Comparison of ENCODE assay signal across 28 cellular contexts in the genomic region with DNA sequence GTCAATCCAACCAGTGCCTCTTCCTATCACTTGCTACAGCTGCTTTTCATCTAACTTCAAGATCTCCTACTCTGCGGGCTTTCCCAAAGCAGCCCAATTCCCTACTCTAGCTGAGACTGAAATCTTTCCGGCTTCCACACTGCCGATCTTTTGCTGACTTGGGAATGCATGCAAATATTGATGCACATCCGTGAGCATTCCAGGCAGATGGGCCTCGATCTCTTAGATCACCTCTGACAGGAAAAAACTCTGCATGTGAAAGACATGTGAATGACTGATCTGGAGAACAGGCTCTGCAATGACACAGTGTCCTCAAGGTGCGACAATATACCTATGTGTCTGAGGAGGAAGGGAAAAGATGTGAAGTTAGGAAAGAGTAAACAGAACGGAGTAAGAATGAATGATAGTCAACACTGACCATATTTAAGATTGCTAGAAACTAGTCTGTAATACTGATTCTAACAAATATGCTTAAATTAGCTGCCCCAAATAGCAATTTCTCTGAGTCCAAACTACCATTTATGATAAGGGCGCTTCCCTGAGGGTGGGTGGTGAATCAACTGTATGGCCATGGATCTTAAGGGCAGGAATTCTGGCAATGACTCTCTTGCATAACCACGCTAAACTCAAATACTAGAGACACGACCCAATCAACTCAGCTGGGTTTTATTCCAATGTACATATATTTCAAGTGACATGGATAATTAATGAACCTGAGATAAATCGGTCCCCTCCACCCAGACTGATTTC.
"Had no signal": no experiment of that assay in that cellular context is flagged by ENCODE, and none has a peak within 500 bp of the region (broad histone marks: within the 10 kb centered on the region; RNA-seq: fewer than 3 reads in every experiment).

No MANE protein-coding gene starts in this region.

- ATAC-seq: activated CD8-positive, alpha-beta T cell treated with anti-CD3 and anti-CD28 coated beads for 36 hours; activated T-cell treated with anti-CD3 and anti-CD28 coated beads, Interleukin-2, amount 50 U/mL, for 4 hours; activated T-helper 17 cell treated with anti-CD3 and anti-CD28 coated beads, Interleukin-2, amount 50 U/mL, for 72 hours; body of pancreas; effector memory CD8-positive, alpha-beta T cell; foreskin keratinocyte; gastrocnemius medialis had no signal

- DNase-seq: activated CD4-positive, alpha-beta T cell treated with anti-CD3 and anti-CD28 coated beads for 1 hour; activated CD4-positive, alpha-beta T cell treated with anti-CD3 and anti-CD28 coated beads for 4 hours; activated CD4-positive, alpha-beta T cell treated with anti-CD3 and anti-CD28 coated beads, Interleukin-2, amount 10 ng/mL, durations not matched to agents 7 days and 5 days; activated CD4-positive, alpha-beta T cell treated with anti-CD3 and anti-CD28 coated beads, Interleukin-2, amount 50 U/mL, for 4 hours; activated CD8-positive, alpha-beta memory T cell treated with anti-CD3 and anti-CD28 coated beads for 24 hours; activated CD8-positive, alpha-beta T cell treated with anti-CD3 and anti-CD28 coated beads for 36 hours; activated effector memory CD4-positive, alpha-beta T cell treated with Interleukin-2 at 50 U/mL for 16 hours; activated gamma-delta T cell treated with Interleukin-2 at 50 U/mL for 16 hours; activated naive CD4-positive, alpha-beta T cell treated with anti-CD3 and anti-CD28 coated beads, Interleukin-2, amount 50 U/mL, for 16 hours; activated naive CD4-positive, alpha-beta T cell treated with Interleukin-2 at 50 U/mL for 16 hours; activated T-cell treated with anti-CD3 and anti-CD28 coated beads, Interleukin-2, amount 50 U/mL, for 4 hours; amygdala; aorta; body of pancreas; caudate nucleus; cortex of kidney; dermis blood vessel endothelial cell; effector CD4-positive, alpha-beta T cell; effector memory CD8-positive, alpha-beta T cell; esophagus squamous epithelium; foreskin keratinocyte; gastrocnemius medialis; glutamatergic neuron; heart left ventricle; T-helper 2 cell had no signal

- H3K4me3 ChIP-seq: body of pancreas, esophagus squamous epithelium, gastrocnemius medialis, heart left ventricle had no signal

- H3K9me3 Mint-ChIP-seq: activated CD4-positive, alpha-beta T cell treated with anti-CD3 and anti-CD28 coated beads, Interleukin-2, amount 10 ng/mL, durations not matched to agents 7 days and 5 days; activated CD8-positive, alpha-beta T cell treated with anti-CD3 and anti-CD28 coated beads for 36 hours; activated T-cell treated with anti-CD3 and anti-CD28 coated beads, Interleukin-2, amount 50 U/mL, for 4 hours; activated T-helper 17 cell treated with anti-CD3 and anti-CD28 coated beads, Interleukin-2, amount 50 U/mL, for 72 hours; effector memory CD8-positive, alpha-beta T cell had no signal

- H3K27ac Mint-ChIP-seq: activated CD4-positive, alpha-beta T cell treated with anti-CD3 and anti-CD28 coated beads, Interleukin-2, amount 10 ng/mL, durations not matched to agents 7 days and 5 days; activated CD8-positive, alpha-beta T cell treated with anti-CD3 and anti-CD28 coated beads for 36 hours; activated naive CD8-positive, alpha-beta T cell; activated T-helper 17 cell treated with anti-CD3 and anti-CD28 coated beads, Interleukin-2, amount 50 U/mL, for 72 hours; effector memory CD8-positive, alpha-beta T cell had no signal

- H3K27me3 Mint-ChIP-seq: activated CD4-positive, alpha-beta T cell treated with anti-CD3 and anti-CD28 coated beads, Interleukin-2, amount 10 ng/mL, durations not matched to agents 7 days and 5 days; activated CD8-positive, alpha-beta T cell treated with anti-CD3 and anti-CD28 coated beads for 36 hours; activated naive CD8-positive, alpha-beta T cell; activated T-helper 17 cell treated with anti-CD3 and anti-CD28 coated beads, Interleukin-2, amount 50 U/mL, for 72 hours; effector memory CD8-positive, alpha-beta T cell had no signal

- H3K27me3 ChIP-seq: body of pancreas, esophagus squamous epithelium, foreskin keratinocyte, gastrocnemius medialis, heart left ventricle had no signal

- H3K9me3 ChIP-seq: body of pancreas, esophagus squamous epithelium, gastrocnemius medialis, heart left ventricle had no signal

- H3K27ac ChIP-seq: body of pancreas, epithelial cell of prostate, esophagus squamous epithelium, foreskin keratinocyte, gastrocnemius medialis, heart left ventricle had no signal

- H3K4me1 ChIP-seq: body of pancreas had no signal

- H3K4me3 Mint-ChIP-seq: activated CD4-positive, alpha-beta T cell treated with anti-CD3 and anti-CD28 coated beads, Interleukin-2, amount 10 ng/mL, durations not matched to agents 7 days and 5 days; activated CD8-positive, alpha-beta T cell treated with anti-CD3 and anti-CD28 coated beads for 36 hours; activated naive CD8-positive, alpha-beta T cell; activated T-cell treated with anti-CD3 and anti-CD28 coated beads, Interleukin-2, amount 50 U/mL, for 4 hours; activated T-helper 17 cell treated with anti-CD3 and anti-CD28 coated beads, Interleukin-2, amount 50 U/mL, for 72 hours; effector memory CD8-positive, alpha-beta T cell had no signal
